11 cellular contexts compared by ENCODE assay signal in genomic region chr19:38034153-38034835, GRCh38.
DNase-seq lines count a peak whose midpoint lies in the region; ATAC-seq and TF ChIP-seq lines count a peak whose summit lies in the region.
"Had no signal": no experiment of that assay in that cellular context is flagged by ENCODE, and none has a peak within 500 bp of the region (broad histone marks: within the 10 kb centered on the region; RNA-seq: fewer than 3 reads in every experiment).

No MANE protein-coding gene starts in this region.

- H3K4me3 Mint-ChIP-seq in naive B cell, result peak overlapping the region; percentile 57 to 90 (median 84)
- H3K4me3 Mint-ChIP-seq in activated CD4-positive, alpha-beta T cell treated with anti-CD3 and anti-CD28 coated beads, Interleukin-2, amount 10 ng/mL, durations not matched to agents 24 days and 14 days, result no peak overlapping the region
- no peak overlapping the region for H3K4me3 Mint-ChIP-seq in CD4-positive, alpha-beta memory T cell

- peaks cover 73 to 89% (median 79%) of the 10 kb centered on the region in 3 donors for H3K4me1 Mint-ChIP-seq in naive B cell
- H3K4me1 Mint-ChIP-seq in activated CD4-positive, alpha-beta T cell treated with anti-CD3 and anti-CD28 coated beads, Interleukin-2, amount 10 ng/mL, durations not matched to agents 24 days and 14 days, result no peaks in the 10 kb centered on the region
- H3K4me1 Mint-ChIP-seq in CD4-positive, alpha-beta memory T cell, result peaks cover 0 to 4% (median 2%) of the 10 kb centered on the region in 4 donors

- H3K27ac Mint-ChIP-seq in naive B cell, result peak overlapping the region; percentile 94 to 100 (median 98)
- no peak overlapping the region for H3K27ac Mint-ChIP-seq in activated CD4-positive, alpha-beta T cell treated with anti-CD3 and anti-CD28 coated beads, Interleukin-2, amount 10 ng/mL, durations not matched to agents 24 days and 14 days
- no peak overlapping the region for H3K27ac Mint-ChIP-seq in CD4-positive, alpha-beta memory T cell

- DNase-seq in naive B cell (peak; percentile 76), ureter (ENCODE audit: low spot score) (no peak)
- DNase-seq in activated CD4-positive, alpha-beta T cell treated with anti-CD3 and anti-CD28 coated beads, Interleukin-2, amount 10 ng/mL, durations not matched to agents 24 days and 14 days, result no peak
- no peak for DNase-seq in CD4-positive, alpha-beta memory T cell
- DNase-seq in activated naive CD4-positive, alpha-beta T cell treated with Interleukin-2 at 50 U/mL for 16 hours, result no peak
- DNase-seq: cerebellar nuclear complex, DMS79, hippocampal formation had no signal

- peaks cover 14 to 37% of the 10 kb centered on the region in 2 donors for H3K36me3 Mint-ChIP-seq in naive B cell
- peaks cover 5% of the 10 kb centered on the region for H3K36me3 Mint-ChIP-seq in activated CD4-positive, alpha-beta T cell treated with anti-CD3 and anti-CD28 coated beads, Interleukin-2, amount 10 ng/mL, durations not matched to agents 24 days and 14 days (ENCODE audit: low read depth)
- H3K36me3 Mint-ChIP-seq in CD4-positive, alpha-beta memory T cell, result peaks cover 9 to 21% of the 10 kb centered on the region in 2 donors

- H4K20me1 ChIP-seq in SU-DHL-6 (ENCODE audit: low read depth, low read length), result no peaks in the 10 kb centered on the region

- H3K4me1 ChIP-seq in CD4-positive, alpha-beta memory T cell (ENCODE audit: insufficient read depth, low read length), result no peaks in the 10 kb centered on the region

- H3K27me3 Mint-ChIP-seq in naive B cell, result no peaks in the 10 kb centered on the region
- no peaks in the 10 kb centered on the region for H3K27me3 Mint-ChIP-seq in activated CD4-positive, alpha-beta T cell treated with anti-CD3 and anti-CD28 coated beads, Interleukin-2, amount 10 ng/mL, durations not matched to agents 24 days and 14 days
- H3K27me3 Mint-ChIP-seq in CD4-positive, alpha-beta memory T cell, result no peaks in the 10 kb centered on the region

- POLR2A ChIA-PET in CD4-positive, alpha-beta memory T cell (lab: Charles Lee; ENCODE audit: partially characterized antibody), result no interaction called here

- peak overlapping the region; percentile 86 for H3K27ac ChIP-seq in SU-DHL-6 (ENCODE audit: low read depth, low read length)
- H3K27ac ChIP-seq in CD4-positive, alpha-beta memory T cell (ENCODE audit: low read depth, low read length), result no peak overlapping the region

- CTCF ChIA-PET in CD4-positive, alpha-beta memory T cell (lab: Charles Lee; ENCODE audit: partially characterized antibody), result no interaction called here

- H3K4me3 ChIP-seq in GM08714 (ENCODE audit: low read length) (peak overlapping the region; percentile 20; the same call in 1 of the 2 replicates), SU-DHL-6 (ENCODE audit: insufficient read depth, low read length, poor library complexity, severe bottlenecking) (no peak overlapping the region)
- no peak overlapping the region for H3K4me3 ChIP-seq in CD4-positive, alpha-beta memory T cell (ENCODE audit: low read length in 2 of 2)

- no peak overlapping the region for H2AFZ ChIP-seq in SU-DHL-6 (ENCODE audit: low read depth, low read length, severe bottlenecking)

- H3K27me3 ChIP-seq in SU-DHL-6 (ENCODE audit: low read length), result no peaks in the 10 kb centered on the region
- no peaks in the 10 kb centered on the region for H3K27me3 ChIP-seq in CD4-positive, alpha-beta memory T cell (ENCODE audit: insufficient read depth, low read length)

- H3K4me2 ChIP-seq in SU-DHL-6 (ENCODE audit: low read depth, low read length, poor library complexity, severe bottlenecking), result peak overlapping the region; percentile 56

- intact Hi-C loops in activated CD4-positive, alpha-beta T cell treated with anti-CD3 and anti-CD28 coated beads, Interleukin-2, amount 10 ng/mL, durations not matched to agents 24 days and 14 days (cut with micrococcal nuclease), result no loop called here
- intact Hi-C loops in CD4-positive, alpha-beta memory T cell (cut with micrococcal nuclease), result no loop called here

- H3K9me2 ChIP-seq in SU-DHL-6 (replicated peaks; ENCODE audit: insufficient read depth, low read length), result no peaks in the 10 kb centered on the region

- peaks cover 61% of the 10 kb centered on the region for H3K79me2 ChIP-seq in SU-DHL-6 (ENCODE audit: insufficient read depth, low read length)

- peaks cover 16% of the 10 kb centered on the region; the same call in 1 of the 2 replicates for H3K36me3 ChIP-seq in SU-DHL-6 (ENCODE audit: low read length)
- no peaks in the 10 kb centered on the region for H3K36me3 ChIP-seq in CD4-positive, alpha-beta memory T cell (ENCODE audit: insufficient read depth, low read length)

- no peak for TF ChIP-seq CTCF in SU-DHL-6 (IDR thresholded peaks at IDR 0.05; ENCODE audit: insufficient read depth, low read length, poor library complexity, severe bottlenecking)

- ATAC-seq in HG03460 (IDR thresholded peaks at IDR 0.05; ENCODE audit: unreplicated experiment) (peak; percentile 15), naive B cell (ENCODE audit: low read depth in 2 of 2) (peak; percentile 54 to 59)

- peaks cover 23% of the 10 kb centered on the region for H3F3A ChIP-seq in SU-DHL-6 (ENCODE audit: insufficient read depth)

- peaks cover 2 to 10% (median 5%) of the 10 kb centered on the region in 7 donors for H3K9me3 Mint-ChIP-seq in naive B cell
- no peaks in the 10 kb centered on the region for H3K9me3 Mint-ChIP-seq in activated CD4-positive, alpha-beta T cell treated with anti-CD3 and anti-CD28 coated beads, Interleukin-2, amount 10 ng/mL, durations not matched to agents 24 days and 14 days
- no peaks in the 10 kb centered on the region for H3K9me3 Mint-ChIP-seq in CD4-positive, alpha-beta memory T cell

- H3K9ac ChIP-seq in SU-DHL-6 (ENCODE audit: low read length), result peak overlapping the region; percentile 43

- H3K9me3 ChIP-seq in SU-DHL-6 (ENCODE audit: insufficient read depth, low read length), result no peaks in the 10 kb centered on the region
- no peaks in the 10 kb centered on the region for H3K9me3 ChIP-seq in CD4-positive, alpha-beta memory T cell (ENCODE audit: control insufficient read depth in 1 of 2, low read length in 2 of 2)

Comparison
In these comparisons a context has a peak if more than half of its experiments do, and no peak if none do; other contexts are left out.
1. H3K27ac Mint-ChIP-seq: peak in naive B cell (6 of 6); none in activated CD4-positive, alpha-beta T cell treated with anti-CD3 and anti-CD28 coated beads, Interleukin-2, amount 10 ng/mL, durations not matched to agents 24 days and 14 days (single experiment) and CD4-positive, alpha-beta memory T cell (0 of 7).
2. H3K4me3 Mint-ChIP-seq: peak in naive B cell (8 of 8); none in activated CD4-positive, alpha-beta T cell treated with anti-CD3 and anti-CD28 coated beads, Interleukin-2, amount 10 ng/mL, durations not matched to agents 24 days and 14 days (single experiment) and CD4-positive, alpha-beta memory T cell (0 of 8).